In genomic region chrX:75155830-75156525, GRCh38 we compare ENCODE assay signal across 8 cellular contexts. TPM values are rescaled to one million over a fixed set of nuclear protein-coding genes. Genes with fewer than 3 reads are reported as not detected.
DNase-seq lines count a peak whose midpoint lies in the region; ATAC-seq and TF ChIP-seq lines count a peak whose summit lies in the region.

ABCB7 (minus strand) TSS chrX:75156283; CDS start chrX:75156272, 11 bp downstream.

- ATAC-seq in RWPE2 (ENCODE audit: low read depth): peak; percentile 91
- ATAC-seq in foreskin keratinocyte: peak; percentile 93

- intact Hi-C loops in stomach (cut with DNase I; ENCODE audit: low total_unique reads): no loop called here

- H4K20me1 ChIP-seq in GM23248 (ENCODE audit: insufficient read depth): no peaks in the 10 kb centered on the region

- H3K9ac ChIP-seq in GM23248: peak within 1 kb of the TSS; percentile 97

- H3K9me3 Mint-ChIP-seq in neural crest cell: no peaks in the 10 kb centered on the region

- H3K27ac ChIP-seq in GM23248 (peak within 1 kb of the TSS; percentile 91), RWPE2 (ENCODE audit: poor library complexity, severe bottlenecking) (peak within 1 kb of the TSS; percentile 32), foreskin keratinocyte (peak within 1 kb of the TSS; percentile 61), stomach (peak within 1 kb of the TSS; percentile 74 to 88 (median 83))

- no peak for TF ChIP-seq CTCF in RWPE2 (IDR thresholded peaks at IDR 0.05; ENCODE audit: poor library complexity, severe bottlenecking)
- TF ChIP-seq CTCF in foreskin keratinocyte (conservative IDR thresholded peaks at IDR 0.05): peak; percentile 38
- TF ChIP-seq CTCF in neural crest cell (conservative IDR thresholded peaks at IDR 0.05): no peak
- TF ChIP-seq CTCF in stomach (IDR thresholded peaks at IDR 0.05): no peak

- peak within 1 kb of the TSS; percentile 90 for H3K27ac Mint-ChIP-seq in neural crest cell (ENCODE audit: unreplicated experiment)

- H3K79me2 ChIP-seq in GM23248 (ENCODE audit: insufficient read depth): peaks cover 20% of the 10 kb centered on the region; the same call in 1 of the 2 replicates

- H3K9me3 ChIP-seq in GM23248 (ENCODE audit: low read depth) (no peaks in the 10 kb centered on the region), RWPE2 (ENCODE audit: severe bottlenecking) (no peaks in the 10 kb centered on the region), stomach (no peaks in the 10 kb centered on the region)

- peak within 1 kb of the TSS; percentile 98 for H3K4me3 Mint-ChIP-seq in neural crest cell

- H3K27me3 ChIP-seq in GM23248 (replicated peaks; ENCODE audit: insufficient read depth) (no peaks in the 10 kb centered on the region), RWPE2 (ENCODE audit: insufficient read depth, poor library complexity, severe bottlenecking) (no peaks in the 10 kb centered on the region), foreskin keratinocyte (no peaks in the 10 kb centered on the region), stomach (no peaks in the 10 kb centered on the region)

- no peaks in the 10 kb centered on the region for H3F3A ChIP-seq in GM23248 (ENCODE audit: insufficient read depth)

- H3K4me1 Mint-ChIP-seq in neural crest cell: peaks cover 30% of the 10 kb centered on the region

- in situ Hi-C loops in GM23248 (cut with MboI): no loop called here

- no peak for TF ChIP-seq EP300 in stomach (IDR thresholded peaks at IDR 0.05)

- H3K36me3 ChIP-seq in GM23248 (ENCODE audit: low read depth) (no peaks in the 10 kb centered on the region), RWPE2 (ENCODE audit: low read depth) (no peaks in the 10 kb centered on the region), stomach (no peaks in the 10 kb centered on the region)

- TF ChIP-seq POLR2A in stomach (IDR thresholded peaks at IDR 0.05): no peak

- 0% methylated on average over 20 to 35 of the region's 35 CpGs for WGBS in GM23248 (ENCODE audit: low coverage in 1 of 2, low lambda C conversion rate in 2 of 2, missing lambda C conversion rate in 2 of 2), 2 experiments
- 0 to 42% (median 6%) methylated on average over 34 to 35 of the region's 35 CpGs for WGBS in stomach, 5 donors

- H3K9me2 ChIP-seq in GM23248 (ENCODE audit: insufficient read depth): no peaks in the 10 kb centered on the region

- H2AFZ ChIP-seq in GM23248: peak within 1 kb of the TSS; percentile 100

- DNase-seq in EH (ENCODE audit: low read depth): peak; percentile 76
- peak; percentile 79 for DNase-seq in GM23248
- DNase-seq in LoVo (ENCODE audit: low spot score): peak; percentile 63
- DNase-seq in RWPE2 (ENCODE audit: low spot score): no peak
- DNase-seq in activated gamma-delta T cell (lab: John Stamatoyannopoulos, UW): peak; percentile 23
- peak; percentile 40 to 61 for DNase-seq in foreskin keratinocyte
- peak; percentile 42 for DNase-seq in neural crest cell (ENCODE audit: low read depth, low spot score)
- DNase-seq in stomach: peak; percentile 57

- H3K4me3 ChIP-seq in GM23248 (peak within 1 kb of the TSS; percentile 100), RWPE2 (ENCODE audit: severe bottlenecking) (peak within 1 kb of the TSS; percentile 70), stomach (peak within 1 kb of the TSS; percentile 57 to 69 (median 64))

- H3K4me1 ChIP-seq in GM23248 (ENCODE audit: insufficient read depth): peaks cover 9% of the 10 kb centered on the region
- H3K4me1 ChIP-seq in RWPE2 (ENCODE audit: insufficient read depth, poor library complexity, severe bottlenecking): no peaks in the 10 kb centered on the region
- peaks cover 5% of the 10 kb centered on the region for H3K4me1 ChIP-seq in foreskin keratinocyte
- H3K4me1 ChIP-seq in stomach: peaks cover 0 to 26% (median 10%) of the 10 kb centered on the region in 4 donors

- H3K4me2 ChIP-seq in GM23248 (ENCODE audit: unreplicated experiment): peak within 1 kb of the TSS; percentile 86

- no peaks in the 10 kb centered on the region for H3K27me3 Mint-ChIP-seq in neural crest cell (ENCODE audit: low read depth)

- H3K36me3 Mint-ChIP-seq in neural crest cell (ENCODE audit: low read depth): peaks cover 2% of the 10 kb centered on the region

RNA-seq across cellular contexts. Expression of gene ABCB7, which starts in this region (rescaled TPM):
- total RNA-seq in GM23248 (2014; rRNA removed; shearing (Covaris generic)): 12.2 and 14.2 TPM in 2 replicates
- 5.0 and 5.5 TPM in 2 replicates for polyA plus RNA-seq in GM23248 (2016; fragmentation: Nextera tagmentation; extraction: Ambion mirVana)
- total RNA-seq in foreskin keratinocyte: 16.6 and 19.0 TPM in 2 replicates
- polyA plus RNA-seq in foreskin keratinocyte: 8.3 and 9.9 TPM in 2 replicates
- 29.1 and 31.5 TPM in 2 replicates for total RNA-seq in neural crest cell
- total RNA-seq in stomach: 100 to 1,000 TPM in 1 of 5 donors, 10 to 100 TPM in 2, 1 to 10 TPM in 2; 6.2 to 108 (median 10.5) TPM
- 1 to 10 TPM; 3.9 to 8.0 (median 7.0) TPM for polyA plus RNA-seq in stomach

Comparison
In these comparisons a context has a peak if more than half of its experiments do, and no peak if none do; other contexts are left out.
1. H3K27ac ChIP-seq: peak in every context shown above with its lines; median percentile 91 in GM23248; 83 in stomach; 61 in foreskin keratinocyte; 32 in RWPE2.